20 cellular contexts compared by ENCODE assay signal in the genomic region with DNA sequence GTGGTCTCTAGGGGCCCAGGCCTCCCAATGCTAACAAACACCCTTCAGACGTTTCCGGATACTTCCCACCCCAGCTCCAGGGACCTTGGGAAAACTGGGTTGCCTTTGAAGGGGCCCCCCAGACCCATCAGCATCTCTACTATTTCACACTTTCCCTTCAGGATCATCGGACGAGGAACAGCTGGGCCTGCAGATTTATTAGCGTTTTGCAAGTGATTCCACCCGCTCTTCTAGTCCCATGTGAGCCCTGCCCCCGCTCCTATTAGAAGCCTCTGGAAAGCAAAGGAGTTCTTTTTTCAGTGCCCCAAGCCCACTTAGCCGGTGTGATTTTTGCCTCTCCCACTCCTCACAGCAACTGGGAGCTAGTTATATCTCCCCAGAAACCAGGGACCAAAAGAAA.
DNase-seq lines count a peak whose midpoint lies in the region; ATAC-seq and TF ChIP-seq lines count a peak whose summit lies in the region.
"Had no signal": no experiment of that assay in that cellular context is flagged by ENCODE, and none has a peak within 500 bp of the region (broad histone marks: within the 10 kb centered on the region; RNA-seq: fewer than 3 reads in every experiment).

No MANE protein-coding gene starts in this region.

- no peaks in the 10 kb centered on the region for H3K4me1 ChIP-seq in GM23248 (ENCODE audit: insufficient read depth)

- H3F3A ChIP-seq in GM23248 (ENCODE audit: insufficient read depth): no peaks in the 10 kb centered on the region

- TF ChIP-seq CTCF in brain (conservative IDR thresholded peaks at IDR 0.05) (no peak), nephron (IDR thresholded peaks at IDR 0.05; ENCODE audit: unreplicated experiment in 3 of 3) (no peak)

- H3K36me3 Mint-ChIP-seq in brain: no peaks in the 10 kb centered on the region
- H3K36me3 Mint-ChIP-seq in nephron (ENCODE audit: low read depth): no peaks in the 10 kb centered on the region
- no peaks in the 10 kb centered on the region for H3K36me3 Mint-ChIP-seq in stimulated activated naive B cell treated with anti-CD40 and anti-IgM and Interleukin-4, amounts not matched to agents 10 μg/mL and 1 μg/mL and 100 μg/mL, for 72 hours
- H3K36me3 Mint-ChIP-seq: CD8-positive, alpha-beta memory T cell had no signal

- H3K27ac ChIP-seq in GM23248: no peak overlapping the region

- no peak overlapping the region for H3K9ac ChIP-seq in GM23248
- H3K9ac ChIP-seq: SK-N-SH had no signal

- H3K9me3 Mint-ChIP-seq in brain (peaks cover 0 to 7% (median 4%) of the 10 kb centered on the region in 5 experiments), nephron (peaks cover 3% of the 10 kb centered on the region)
- H3K9me3 Mint-ChIP-seq in stimulated activated naive B cell treated with anti-CD40 and anti-IgM and Interleukin-4, amounts not matched to agents 10 μg/mL and 1 μg/mL and 100 μg/mL, for 72 hours: no peaks in the 10 kb centered on the region
- H3K9me3 Mint-ChIP-seq: H9, IgD-negative memory B cell had no signal

- H4K20me1 ChIP-seq in GM23248 (ENCODE audit: insufficient read depth): no peaks in the 10 kb centered on the region

- H3K4me3 ChIP-seq in GM23248: no peak overlapping the region
- H3K4me3 ChIP-seq: MG63 had no signal

- H3K79me2 ChIP-seq in GM23248 (ENCODE audit: insufficient read depth): no peaks in the 10 kb centered on the region

- H3K4me2 ChIP-seq in GM23248 (ENCODE audit: unreplicated experiment): no peak overlapping the region
- H3K4me2 ChIP-seq: SK-N-SH had no signal

- H3K27me3 ChIP-seq in GM23248 (replicated peaks; ENCODE audit: insufficient read depth): peaks cover 6% of the 10 kb centered on the region; the same call in 1 of the 2 replicates
- H3K27me3 ChIP-seq: MG63 had no signal

- H3K9me3 ChIP-seq in GM23248 (ENCODE audit: low read depth): no peaks in the 10 kb centered on the region
- H3K9me3 ChIP-seq: SK-N-SH had no signal

- H3K36me3 ChIP-seq in GM23248 (ENCODE audit: low read depth): no peaks in the 10 kb centered on the region
- H3K36me3 ChIP-seq: MG63 had no signal

- no peak for ATAC-seq in stimulated activated naive B cell treated with anti-CD40 and anti-IgM and Interleukin-4, amounts not matched to agents 10 μg/mL and 1 μg/mL and 100 μg/mL, for 72 hours (replicated peaks)
- no peak for ATAC-seq in HG02870 (IDR thresholded peaks at IDR 0.05; ENCODE audit: unreplicated experiment)

- H3K4me1 Mint-ChIP-seq in brain: peaks cover 54% of the 10 kb centered on the region
- peaks cover 65% of the 10 kb centered on the region for H3K4me1 Mint-ChIP-seq in nephron
- peaks cover 5 to 12% of the 10 kb centered on the region in 2 donors for H3K4me1 Mint-ChIP-seq in stimulated activated naive B cell treated with anti-CD40 and anti-IgM and Interleukin-4, amounts not matched to agents 10 μg/mL and 1 μg/mL and 100 μg/mL, for 72 hours
- H3K4me1 Mint-ChIP-seq: CD8-positive, alpha-beta memory T cell; IgD-negative memory B cell had no signal

- H3K9me2 ChIP-seq in GM23248 (ENCODE audit: insufficient read depth): no peaks in the 10 kb centered on the region
- H3K9me2 ChIP-seq: SK-N-SH had no signal

- H3K27ac Mint-ChIP-seq in brain (peak overlapping the region in 4 of 5 experiments; percentile 76 to 94 (median 80)), nephron (peak overlapping the region; percentile 79 to 93 (median 92))
- peak overlapping the region; percentile 45 for H3K27ac Mint-ChIP-seq in stimulated activated naive B cell treated with anti-CD40 and anti-IgM and Interleukin-4, amounts not matched to agents 10 μg/mL and 1 μg/mL and 100 μg/mL, for 72 hours
- H3K27ac Mint-ChIP-seq: CD8-positive, alpha-beta memory T cell; IgD-negative memory B cell had no signal

- H3K4me3 Mint-ChIP-seq in brain: peak overlapping the region in 1 of 5 experiments; percentile 41
- H3K4me3 Mint-ChIP-seq in nephron: peak overlapping the region; percentile 14 to 60 (median 56)
- no peak overlapping the region for H3K4me3 Mint-ChIP-seq in stimulated activated naive B cell treated with anti-CD40 and anti-IgM and Interleukin-4, amounts not matched to agents 10 μg/mL and 1 μg/mL and 100 μg/mL, for 72 hours
- H3K4me3 Mint-ChIP-seq: CD8-positive, alpha-beta memory T cell; H9; IgD-negative memory B cell had no signal

- in situ Hi-C loops in GM23248 (cut with MboI): no loop called here

- 69% methylated on average over 8 of the region's 8 CpGs for WGBS in GM23248 (ENCODE audit: low coverage in 1 of 2, low lambda C conversion rate in 2 of 2, missing lambda C conversion rate in 2 of 2), 2 experiments

- DNase-seq in NCI-H2171 treated with DMSO at 0.1 percent for 48 hours (lab: John Stamatoyannopoulos, UW) (peak; percentile 52), GM23248 (no peak), DMS153 (lab: John Stamatoyannopoulos, UW) (no peak)
- no peak for DNase-seq in stimulated activated naive B cell treated with anti-CD40 and anti-IgM and Interleukin-4, amounts not matched to agents 10 μg/mL and 1 μg/mL and 100 μg/mL, for 72 hours
- DNase-seq: C1 segment of cervical spinal cord; CD8-positive, alpha-beta memory T cell; DMS79 treated with DMSO at 0.1 percent for 48 hours; H9; Karpas-422; MG63; NCI-H1048; NCI-H1436; NCI-H1930; NCI-H774; SHP77 treated with DMSO at 0.1 percent for 48 hours; SK-N-SH had no signal

- H2AFZ ChIP-seq in GM23248: no peak overlapping the region

- H3K27me3 Mint-ChIP-seq in brain (peaks cover 11% of the 10 kb centered on the region), nephron (ENCODE audit: low read depth) (peaks cover 9% of the 10 kb centered on the region)
- peaks cover 8 to 13% of the 10 kb centered on the region in 2 donors for H3K27me3 Mint-ChIP-seq in stimulated activated naive B cell treated with anti-CD40 and anti-IgM and Interleukin-4, amounts not matched to agents 10 μg/mL and 1 μg/mL and 100 μg/mL, for 72 hours

Comparison
In these comparisons a context has a peak if more than half of its experiments do, and no peak if none do; other contexts are left out.
1. H3K4me3 Mint-ChIP-seq: peak in nephron (3 of 3); none in stimulated activated naive B cell treated with anti-CD40 and anti-IgM and Interleukin-4, amounts not matched to agents 10 μg/mL and 1 μg/mL and 100 μg/mL, for 72 hours (0 of 2).
2. Peak in every context shown above with its lines, with median percentiles within 50 percentile points of each other: H3K27ac Mint-ChIP-seq.